Comparison of ENCODE assay signal across 1 cellular context in genomic region chr17:32928527-32929287, GRCh38.
TF ChIP-seq lines count a peak whose summit lies in the region.

No MANE protein-coding gene starts in this region.

TF ChIP-seq in GM12878, 131 proteins besides CTCF, POLR2A, EP300 and RAD21 (continued from another document):
- TF ChIP-seq EZH2 (IDR thresholded peaks at IDR 0.05; ENCODE audit: borderline replicate concordance, control insufficient read depth, low read depth, low read length) (0 out of 2 replicates have a peak, but pooled peaks have one; percentile 80), SUZ12 (IDR thresholded peaks at IDR 0.05; ENCODE audit: unreplicated experiment) (peak; percentile 24)
